Comparison of ENCODE assay signal across 6 cellular contexts in the genomic region with DNA sequence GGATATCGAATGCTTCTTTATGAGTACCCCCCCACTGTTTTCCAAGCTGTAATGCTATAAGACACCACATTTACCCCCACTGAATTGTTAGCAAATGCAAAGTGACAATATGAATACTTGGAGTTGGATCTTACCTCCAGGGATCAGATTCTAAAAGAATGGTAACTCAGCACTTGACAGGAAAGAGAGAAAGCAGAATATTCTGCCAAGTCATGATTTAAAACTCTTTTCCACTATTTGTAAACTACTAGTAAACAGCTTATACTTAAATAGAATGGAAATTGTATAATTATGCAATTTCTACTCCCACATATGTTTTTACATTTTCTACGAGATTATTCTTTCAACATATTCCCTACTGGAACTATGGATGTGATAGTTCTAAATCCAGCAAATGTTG. TPM values are rescaled to one million over a fixed set of nuclear protein-coding genes. Genes with fewer than 3 reads are reported as not detected.
"Had no signal": no experiment of that assay in that cellular context is flagged by ENCODE, and none has a peak within 500 bp of the region (broad histone marks: within the 10 kb centered on the region; RNA-seq: fewer than 3 reads in every experiment).

No MANE protein-coding gene starts in this region.

- H3K4me3 ChIP-seq: HAP-1 had no signal

- DNase-seq: GOT3, H7, HFFc6, KG1 had no signal

- ATAC-seq: HCT116 had no signal

- H3K4me1 ChIP-seq: HAP-1 had no signal

- H3K9me3 ChIP-seq: HAP-1 had no signal

- H3K36me3 ChIP-seq: HAP-1 had no signal

RNA-seq across cellular contexts. Expression of gene TFEC, which starts 56.0 kb away (rescaled TPM):
- total RNA-seq: H7 had no signal
